8 cellular contexts compared by ENCODE assay signal in genomic region chr2:91657187-91657586, GRCh38.
A peak's percentile ranks its signal among the peaks of the same experiment; 100 is the strongest.
DNase-seq lines count a peak whose midpoint lies in the region; ATAC-seq and TF ChIP-seq lines count a peak whose summit lies in the region.
"Not testable (repeated sequence)": the region's sequence is repeated elsewhere in the genome, so short reads cannot be mapped to it uniquely, and the experiment has no call there.

No MANE protein-coding gene starts in this region.

- TF ChIP-seq EP300 in esophagus muscularis mucosa (IDR thresholded peaks at IDR 0.05): not testable (repeated sequence)

- WGBS in esophagus muscularis mucosa: no CpG with 5 or more reads among the region's 18 CpGs
- WGBS in lung, 2 donors: 64 to 75% methylated on average over 4 of the region's 18 CpGs

- not testable (repeated sequence) for H3K4me3 ChIP-seq in esophagus muscularis mucosa, lung

- H3K36me3 ChIP-seq in esophagus muscularis mucosa; lung (ENCODE audit: control insufficient read depth in 2 of 2, insufficient read depth in 2 of 2, low read length in 2 of 2): not testable (repeated sequence)

- TF ChIP-seq CTCF in esophagus muscularis mucosa (IDR thresholded peaks at IDR 0.05); lung (IDR thresholded peaks at IDR 0.05; ENCODE audit: control extremely low read depth, extremely low read depth): not testable (repeated sequence)

- not testable (repeated sequence) for H3K9me3 ChIP-seq in esophagus muscularis mucosa; lung (ENCODE audit: control insufficient read depth in 2 of 2, insufficient read depth in 1 of 2, low read length in 1 of 2)

- intact Hi-C loops in esophagus muscularis mucosa (cut with DNase I); Right ventricle myocardium superior (cut with DNase I): not testable (repeated sequence)

- ATAC-seq in Right ventricle myocardium superior (ENCODE audit: poor library complexity); lung (ENCODE audit: insufficient read depth, low FRiP score): not testable (repeated sequence)

- H3K4me1 ChIP-seq in esophagus muscularis mucosa; lung (ENCODE audit: control insufficient read depth in 2 of 2, insufficient read depth in 2 of 2, low read length in 2 of 2): not testable (repeated sequence)

- DNase-seq in EH (ENCODE audit: low read depth) (peak; percentile 0), LHCN-M2 (ENCODE audit: low read depth) (peak; percentile 62), astrocyte of the hippocampus (ENCODE audit: low read depth, low spot score) (peak; percentile 20), esophagus muscularis mucosa (ENCODE audit: extremely low spot score) (peak; percentile 87), Right ventricle myocardium superior (peak; percentile 64), lung (ENCODE audit: low spot score) (peak; percentile 28), retina (peak; percentile 0), ureter (ENCODE audit: low spot score) (peak; percentile 42)

- H3K27ac ChIP-seq in esophagus muscularis mucosa (replicated peaks in 1 of 4); lung (ENCODE audit: low read depth in 1 of 2, low read length in 1 of 2): not testable (repeated sequence)

- not testable (repeated sequence) for H3K27me3 ChIP-seq in esophagus muscularis mucosa; lung (ENCODE audit: control insufficient read depth, insufficient read depth)

- TF ChIP-seq POLR2A in esophagus muscularis mucosa (IDR thresholded peaks at IDR 0.05; ENCODE audit: low read depth): not testable (repeated sequence)

Comparison
In these comparisons a context has a peak if more than half of its experiments do, and no peak if none do; other contexts are left out.
1. DNase-seq: peak in every context shown above with its lines; median percentile 87 in esophagus muscularis mucosa; 64 in Right ventricle myocardium superior; 62 in LHCN-M2; 42 in ureter; 28 in lung; 20 in astrocyte of the hippocampus; 0 in EH; 0 in retina.